In the genomic region with DNA sequence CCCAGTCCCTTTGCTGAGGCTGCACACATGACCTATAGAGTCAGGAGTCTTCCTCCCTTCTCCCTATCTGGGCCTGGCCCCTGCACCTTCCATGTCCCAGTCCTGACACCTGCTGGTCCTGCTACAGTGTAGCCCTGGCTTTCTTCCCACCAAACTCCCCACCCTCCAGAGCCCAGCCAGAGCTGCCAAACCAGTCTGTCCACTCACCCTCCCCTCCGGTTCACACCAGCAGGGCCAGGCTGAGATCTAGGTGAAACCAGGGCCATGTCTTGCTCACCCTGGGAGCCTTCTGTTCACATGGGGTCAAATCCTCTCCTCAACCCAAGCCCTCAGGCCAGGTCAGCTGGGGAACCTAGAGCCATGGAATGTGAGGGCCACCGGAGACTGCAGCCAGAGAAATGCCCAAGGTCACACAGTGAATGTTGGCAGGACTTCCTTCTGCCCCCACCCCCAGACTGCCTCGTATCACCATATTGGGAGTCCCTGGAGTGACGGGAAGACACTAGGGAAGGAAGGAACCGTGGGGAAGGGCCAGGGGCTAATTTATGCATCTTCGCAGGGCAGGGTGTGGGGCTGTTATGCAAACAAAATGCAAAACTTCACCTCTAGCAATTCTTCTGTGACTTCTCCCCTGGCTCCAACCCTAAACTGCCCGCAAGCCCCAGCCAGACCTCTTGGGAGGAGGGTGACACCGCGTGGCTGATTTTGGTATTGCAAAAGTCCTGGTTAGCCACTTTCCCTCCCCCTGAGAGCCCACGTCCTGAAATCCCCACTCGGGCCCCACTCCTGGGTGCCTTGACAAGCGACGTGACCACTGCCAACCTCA, we compare ENCODE assay signal across 8 cellular contexts. TPM values are rescaled to one million over a fixed set of nuclear protein-coding genes. Genes with fewer than 3 reads are reported as not detected.
DNase-seq lines count a peak whose midpoint lies in the region; ATAC-seq and TF ChIP-seq lines count a peak whose summit lies in the region.

No MANE protein-coding gene starts in this region.

- POLR2A ChIA-PET in WTC11 (lab: Charles Lee) = no interaction called here

- TF ChIP-seq CTCF in AG09319 (IDR thresholded peaks at IDR 0.05; ENCODE audit: low read depth, low read length) (peak; percentile 86), WTC11 (IDR thresholded peaks at IDR 0.05) (peak; percentile 89), kidney epithelial cell (IDR thresholded peaks at IDR 0.05; ENCODE audit: insufficient read depth, low read length, poor library complexity, severe bottlenecking) (peak; percentile 91)

- no peaks in the 10 kb centered on the region for H3K36me3 ChIP-seq in kidney epithelial cell (ENCODE audit: control insufficient read depth, insufficient read depth, low read length)

- H3K9me3 Mint-ChIP-seq in WTC11 = no peaks in the 10 kb centered on the region

- peaks cover 17% of the 10 kb centered on the region for H3K4me1 Mint-ChIP-seq in WTC11

- H3K27me3 ChIP-seq in kidney epithelial cell (ENCODE audit: control insufficient read depth, insufficient read depth, low read length) = no peaks in the 10 kb centered on the region

- H3K4me3 ChIP-seq in kidney epithelial cell (ENCODE audit: low read depth, low read length) = no peak overlapping the region

- no peaks in the 10 kb centered on the region for H3K27me3 Mint-ChIP-seq in WTC11 (ENCODE audit: low read depth)

- CTCF ChIA-PET in WTC11 (lab: Charles Lee) = interaction anchor here (0.5 to 3.9 kb wide), 26 partner anchors 17 to 202 kb away, joined by 3 to 55 read pairs (median 4); a partner anchor contains a TSS

- DNase-seq in AG09319 (ENCODE audit: extremely low read depth, low read depth) (no peak), GM19240 (ENCODE audit: insufficient read length, low spot score) (peak; percentile 86), NCI-H1694 (lab: John Stamatoyannopoulos, UW) (peak; percentile 72), WTC11 (ENCODE audit: low spot score) (peak; percentile 92), cerebellum (ENCODE audit: low spot score) (peak; percentile 28), kidney epithelial cell (ENCODE audit: low read depth) (no peak)
- DNase-seq in stimulated activated CD4-positive, alpha-beta T cell treated with anti-CD3 and anti-CD28 coated beads, Interleukin-1b, Interleukin-23, amount 100 ng/mL, for 24 hours (ENCODE audit: low read depth in 4 of 4, low spot score in 1 of 4) = peak; percentile 32 to 58 (median 48)

- no peaks in the 10 kb centered on the region for H3K36me3 Mint-ChIP-seq in WTC11

- H3K4me3 Mint-ChIP-seq in WTC11 = peak overlapping the region; percentile 65

- peak; percentile 94 for ATAC-seq in WTC11
- ATAC-seq in HG03571 (IDR thresholded peaks at IDR 0.05; ENCODE audit: unreplicated experiment) = no peak

- peak overlapping the region; percentile 98 for H3K27ac Mint-ChIP-seq in WTC11

TF ChIP-seq in WTC11, 78 proteins besides CTCF, POLR2A, EP300 and RAD21 (continues in another document):
- 0 out of 2 replicates have a peak, but pooled peaks have one; percentile 81 for TF ChIP-seq CBFB (CRISPR knock-in tag; IDR thresholded peaks at IDR 0.05; ENCODE audit: low read depth)
- TF ChIP-seq, protein P1, sequence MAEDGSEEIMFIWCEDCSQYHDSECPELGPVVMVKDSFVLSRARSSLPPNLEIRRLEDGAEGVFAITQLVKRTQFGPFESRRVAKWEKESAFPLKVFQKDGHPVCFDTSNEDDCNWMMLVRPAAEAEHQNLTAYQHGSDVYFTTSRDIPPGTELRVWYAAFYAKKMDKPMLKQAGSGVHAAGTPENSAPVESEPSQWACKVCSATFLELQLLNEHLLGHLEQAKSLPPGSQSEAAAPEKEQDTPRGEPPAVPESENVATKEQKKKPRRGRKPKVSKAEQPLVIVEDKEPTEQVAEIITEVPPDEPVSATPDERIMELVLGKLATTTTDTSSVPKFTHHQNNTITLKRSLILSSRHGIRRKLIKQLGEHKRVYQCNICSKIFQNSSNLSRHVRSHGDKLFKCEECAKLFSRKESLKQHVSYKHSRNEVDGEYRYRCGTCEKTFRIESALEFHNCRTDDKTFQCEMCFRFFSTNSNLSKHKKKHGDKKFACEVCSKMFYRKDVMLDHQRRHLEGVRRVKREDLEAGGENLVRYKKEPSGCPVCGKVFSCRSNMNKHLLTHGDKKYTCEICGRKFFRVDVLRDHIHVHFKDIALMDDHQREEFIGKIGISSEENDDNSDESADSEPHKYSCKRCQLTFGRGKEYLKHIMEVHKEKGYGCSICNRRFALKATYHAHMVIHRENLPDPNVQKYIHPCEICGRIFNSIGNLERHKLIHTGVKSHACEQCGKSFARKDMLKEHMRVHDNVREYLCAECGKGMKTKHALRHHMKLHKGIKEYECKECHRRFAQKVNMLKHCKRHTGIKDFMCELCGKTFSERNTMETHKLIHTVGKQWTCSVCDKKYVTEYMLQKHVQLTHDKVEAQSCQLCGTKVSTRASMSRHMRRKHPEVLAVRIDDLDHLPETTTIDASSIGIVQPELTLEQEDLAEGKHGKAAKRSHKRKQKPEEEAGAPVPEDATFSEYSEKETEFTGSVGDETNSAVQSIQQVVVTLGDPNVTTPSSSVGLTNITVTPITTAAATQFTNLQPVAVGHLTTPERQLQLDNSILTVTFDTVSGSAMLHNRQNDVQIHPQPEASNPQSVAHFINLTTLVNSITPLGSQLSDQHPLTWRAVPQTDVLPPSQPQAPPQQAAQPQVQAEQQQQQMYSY (CRISPR knock-in tag; IDR thresholded peaks at IDR 0.05) = peak; percentile 85
- TF ChIP-seq SMAD4 (CRISPR knock-in tag; IDR thresholded peaks at IDR 0.05) = no peak
- TF ChIP-seq, protein P2, sequence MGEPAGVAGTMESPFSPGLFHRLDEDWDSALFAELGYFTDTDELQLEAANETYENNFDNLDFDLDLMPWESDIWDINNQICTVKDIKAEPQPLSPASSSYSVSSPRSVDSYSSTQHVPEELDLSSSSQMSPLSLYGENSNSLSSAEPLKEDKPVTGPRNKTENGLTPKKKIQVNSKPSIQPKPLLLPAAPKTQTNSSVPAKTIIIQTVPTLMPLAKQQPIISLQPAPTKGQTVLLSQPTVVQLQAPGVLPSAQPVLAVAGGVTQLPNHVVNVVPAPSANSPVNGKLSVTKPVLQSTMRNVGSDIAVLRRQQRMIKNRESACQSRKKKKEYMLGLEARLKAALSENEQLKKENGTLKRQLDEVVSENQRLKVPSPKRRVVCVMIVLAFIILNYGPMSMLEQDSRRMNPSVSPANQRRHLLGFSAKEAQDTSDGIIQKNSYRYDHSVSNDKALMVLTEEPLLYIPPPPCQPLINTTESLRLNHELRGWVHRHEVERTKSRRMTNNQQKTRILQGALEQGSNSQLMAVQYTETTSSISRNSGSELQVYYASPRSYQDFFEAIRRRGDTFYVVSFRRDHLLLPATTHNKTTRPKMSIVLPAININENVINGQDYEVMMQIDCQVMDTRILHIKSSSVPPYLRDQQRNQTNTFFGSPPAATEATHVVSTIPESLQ (CRISPR knock-in tag; IDR thresholded peaks at IDR 0.05) = no peak
- peak; percentile 71 for TF ChIP-seq ZNF423 (CRISPR knock-in tag; IDR thresholded peaks at IDR 0.05)
- no peak for TF ChIP-seq RORB (CRISPR knock-in tag; IDR thresholded peaks at IDR 0.05)
- TF ChIP-seq, protein P3, sequence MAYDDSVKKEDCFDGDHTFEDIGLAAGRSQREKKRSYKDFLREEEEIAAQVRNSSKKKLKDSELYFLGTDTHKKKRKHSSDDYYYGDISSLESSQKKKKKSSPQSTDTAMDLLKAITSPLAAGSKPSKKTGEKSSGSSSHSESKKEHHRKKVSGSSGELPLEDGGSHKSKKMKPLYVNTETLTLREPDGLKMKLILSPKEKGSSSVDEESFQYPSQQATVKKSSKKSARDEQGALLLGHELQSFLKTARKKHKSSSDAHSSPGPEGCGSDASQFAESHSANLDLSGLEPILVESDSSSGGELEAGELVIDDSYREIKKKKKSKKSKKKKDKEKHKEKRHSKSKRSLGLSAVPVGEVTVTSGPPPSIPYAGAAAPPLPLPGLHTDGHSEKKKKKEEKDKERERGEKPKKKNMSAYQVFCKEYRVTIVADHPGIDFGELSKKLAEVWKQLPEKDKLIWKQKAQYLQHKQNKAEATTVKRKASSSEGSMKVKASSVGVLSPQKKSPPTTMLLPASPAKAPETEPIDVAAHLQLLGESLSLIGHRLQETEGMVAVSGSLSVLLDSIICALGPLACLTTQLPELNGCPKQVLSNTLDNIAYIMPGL (CRISPR knock-in tag; IDR thresholded peaks at IDR 0.05) = no peak; the same call in 1 of the 2 replicates
- TF ChIP-seq, protein P4, sequence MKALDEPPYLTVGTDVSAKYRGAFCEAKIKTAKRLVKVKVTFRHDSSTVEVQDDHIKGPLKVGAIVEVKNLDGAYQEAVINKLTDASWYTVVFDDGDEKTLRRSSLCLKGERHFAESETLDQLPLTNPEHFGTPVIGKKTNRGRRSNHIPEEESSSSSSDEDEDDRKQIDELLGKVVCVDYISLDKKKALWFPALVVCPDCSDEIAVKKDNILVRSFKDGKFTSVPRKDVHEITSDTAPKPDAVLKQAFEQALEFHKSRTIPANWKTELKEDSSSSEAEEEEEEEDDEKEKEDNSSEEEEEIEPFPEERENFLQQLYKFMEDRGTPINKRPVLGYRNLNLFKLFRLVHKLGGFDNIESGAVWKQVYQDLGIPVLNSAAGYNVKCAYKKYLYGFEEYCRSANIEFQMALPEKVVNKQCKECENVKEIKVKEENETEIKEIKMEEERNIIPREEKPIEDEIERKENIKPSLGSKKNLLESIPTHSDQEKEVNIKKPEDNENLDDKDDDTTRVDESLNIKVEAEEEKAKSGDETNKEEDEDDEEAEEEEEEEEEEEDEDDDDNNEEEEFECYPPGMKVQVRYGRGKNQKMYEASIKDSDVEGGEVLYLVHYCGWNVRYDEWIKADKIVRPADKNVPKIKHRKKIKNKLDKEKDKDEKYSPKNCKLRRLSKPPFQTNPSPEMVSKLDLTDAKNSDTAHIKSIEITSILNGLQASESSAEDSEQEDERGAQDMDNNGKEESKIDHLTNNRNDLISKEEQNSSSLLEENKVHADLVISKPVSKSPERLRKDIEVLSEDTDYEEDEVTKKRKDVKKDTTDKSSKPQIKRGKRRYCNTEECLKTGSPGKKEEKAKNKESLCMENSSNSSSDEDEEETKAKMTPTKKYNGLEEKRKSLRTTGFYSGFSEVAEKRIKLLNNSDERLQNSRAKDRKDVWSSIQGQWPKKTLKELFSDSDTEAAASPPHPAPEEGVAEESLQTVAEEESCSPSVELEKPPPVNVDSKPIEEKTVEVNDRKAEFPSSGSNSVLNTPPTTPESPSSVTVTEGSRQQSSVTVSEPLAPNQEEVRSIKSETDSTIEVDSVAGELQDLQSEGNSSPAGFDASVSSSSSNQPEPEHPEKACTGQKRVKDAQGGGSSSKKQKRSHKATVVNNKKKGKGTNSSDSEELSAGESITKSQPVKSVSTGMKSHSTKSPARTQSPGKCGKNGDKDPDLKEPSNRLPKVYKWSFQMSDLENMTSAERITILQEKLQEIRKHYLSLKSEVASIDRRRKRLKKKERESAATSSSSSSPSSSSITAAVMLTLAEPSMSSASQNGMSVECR (CRISPR knock-in tag; IDR thresholded peaks at IDR 0.05; ENCODE audit: borderline replicate concordance) = peak; percentile 47; the same call in 1 of the 2 replicates

RNA-seq across cellular contexts. Expression of a gene that starts 14.6 kb away (rescaled TPM):
- total RNA-seq in WTC11 (2021) (4.2 to 5.4 TPM (median 4.5 TPM) in 3 replicates), cerebellum (18.7 TPM), kidney epithelial cell (54.5 and 70.6 TPM in 2 replicates)

Comparison
In these comparisons a context has a peak if more than half of its experiments do, and no peak if none do; other contexts are left out.
1. DNase-seq: peak in GM19240 (single experiment), NCI-H1694 (single experiment), WTC11 (single experiment), cerebellum (single experiment) and stimulated activated CD4-positive, alpha-beta T cell treated with anti-CD3 and anti-CD28 coated beads, Interleukin-1b, Interleukin-23, amount 100 ng/mL, for 24 hours (4 of 4); none in AG09319 (single experiment) and kidney epithelial cell (single experiment).
2. Peak in every context shown above with its lines, with median percentiles within 50 percentile points of each other: CTCF ChIP-seq.